22 cellular contexts compared by ENCODE assay signal in genomic region chr10:1733720-1734119, GRCh38. TPM values are rescaled to one million over a fixed set of nuclear protein-coding genes. Genes with fewer than 3 reads are reported as not detected.
DNase-seq lines count a peak whose midpoint lies in the region; ATAC-seq, FAIRE-seq and TF ChIP-seq lines count a peak whose summit lies in the region.
"Had no signal": no experiment of that assay in that cellular context is flagged by ENCODE, and none has a peak within 500 bp of the region (broad histone marks: within the 10 kb centered on the region; RNA-seq: fewer than 3 reads in every experiment).

No MANE protein-coding gene starts in this region.

- H3K36me3 ChIP-seq in osteoblast (ENCODE audit: insufficient read depth, low read length) = no peaks in the 10 kb centered on the region
- H3K36me3 ChIP-seq: BLaER1, SJCRH30 had no signal

- H3K79me2 ChIP-seq in osteoblast (ENCODE audit: insufficient read depth, low read length) = no peaks in the 10 kb centered on the region

- H4K20me1 ChIP-seq in osteoblast (ENCODE audit: insufficient read depth, low read length) = no peaks in the 10 kb centered on the region

- no peak overlapping the region for H2AFZ ChIP-seq in osteoblast (ENCODE audit: low read length)

- ATAC-seq in foreskin keratinocyte (peak; percentile 51), HG02610 (IDR thresholded peaks at IDR 0.05; ENCODE audit: unreplicated experiment) (no peak)
- ATAC-seq: HepG2, Panc1 had no signal

- FAIRE-seq in D721Med (lab: Jason Lieb, UNC) = no peak
- FAIRE-seq: HepG2 had no signal

- H3K27ac ChIP-seq in foreskin keratinocyte (no peak overlapping the region), osteoblast (ENCODE audit: low read depth, low read length) (no peak overlapping the region)
- H3K27ac ChIP-seq: 22Rv1, BLaER1, SJCRH30 had no signal

- H3K4me3 ChIP-seq in osteoblast (ENCODE audit: insufficient read depth, low read length) = no peak overlapping the region
- H3K4me3 ChIP-seq: BLaER1, SJCRH30 had no signal

- TF ChIP-seq CTCF in foreskin keratinocyte (conservative IDR thresholded peaks at IDR 0.05) (no peak), osteoblast (IDR thresholded peaks at IDR 0.05; ENCODE audit: extremely low read depth, low read depth, low read length) (no peak), D721Med (IDR thresholded peaks at IDR 0.05; ENCODE audit: insufficient read depth, missing control alignments) (no peak)

- H3K4me1 ChIP-seq in foreskin keratinocyte (no peaks in the 10 kb centered on the region), osteoblast (ENCODE audit: insufficient read depth, low read length) (no peaks in the 10 kb centered on the region)
- H3K4me1 ChIP-seq: Caco-2, SJCRH30 had no signal

- H3K9me3 ChIP-seq in osteoblast (ENCODE audit: low read depth, low read length) = no peaks in the 10 kb centered on the region
- H3K9me3 ChIP-seq: BLaER1, Caco-2, SJCRH30 had no signal

- peaks cover 45% of the 10 kb centered on the region for H3K27me3 ChIP-seq in foreskin keratinocyte
- no peaks in the 10 kb centered on the region for H3K27me3 ChIP-seq in osteoblast (ENCODE audit: insufficient read depth, low read length)
- H3K27me3 ChIP-seq: SJCRH30 had no signal

- DNase-seq in NCI-H1092 treated with DMSO at 0.1 percent for 48 hours (lab: John Stamatoyannopoulos, UW) (peak; percentile 18), NCI-H1092 (lab: John Stamatoyannopoulos, UW) (no peak), COLO668 (lab: John Stamatoyannopoulos, UW; ENCODE audit: unreplicated experiment) (peak; percentile 46), NCI-H526 treated with DMSO at 0.1 percent for 48 hours (lab: John Stamatoyannopoulos, UW) (peak; percentile 37), foreskin keratinocyte (peak in 1 of 2 donors; percentile 35), osteoblast (ENCODE audit: insufficient read length, low spot score, missing footprints) (no peak), D721Med (ENCODE audit: insufficient read length, low spot score) (no peak)
- DNase-seq: ACHN; Caco-2; CD4-positive, alpha-beta T cell; DND-41; KBM-7; NCI-H1105; NCI-H69; SJCRH30; T-helper 9 cell had no signal

- no peak overlapping the region for H3K4me2 ChIP-seq in osteoblast (ENCODE audit: insufficient read depth, low read length)
- H3K4me2 ChIP-seq: BLaER1 had no signal

RNA-seq across cellular contexts. Expression of gene ADARB2, which starts 3.6 kb away (rescaled TPM):
- total RNA-seq in foreskin keratinocyte (not detected in 2 replicates), osteoblast (not detected in 2 replicates)
- polyA plus RNA-seq in foreskin keratinocyte = not detected in 2 replicates
- total RNA-seq: G401, HepG2, SJCRH30 had no signal
- polyA plus RNA-seq: HepG2 had no signal

Comparison
In these comparisons a context has a peak if more than half of its experiments do, and no peak if none do; other contexts are left out.
1. DNase-seq: peak in NCI-H1092 treated with DMSO at 0.1 percent for 48 hours (single experiment), COLO668 (single experiment) and NCI-H526 treated with DMSO at 0.1 percent for 48 hours (single experiment); none in NCI-H1092 (single experiment), osteoblast (single experiment) and D721Med (single experiment).